Comparison of ENCODE assay signal across 2 cellular contexts in the genomic region with DNA sequence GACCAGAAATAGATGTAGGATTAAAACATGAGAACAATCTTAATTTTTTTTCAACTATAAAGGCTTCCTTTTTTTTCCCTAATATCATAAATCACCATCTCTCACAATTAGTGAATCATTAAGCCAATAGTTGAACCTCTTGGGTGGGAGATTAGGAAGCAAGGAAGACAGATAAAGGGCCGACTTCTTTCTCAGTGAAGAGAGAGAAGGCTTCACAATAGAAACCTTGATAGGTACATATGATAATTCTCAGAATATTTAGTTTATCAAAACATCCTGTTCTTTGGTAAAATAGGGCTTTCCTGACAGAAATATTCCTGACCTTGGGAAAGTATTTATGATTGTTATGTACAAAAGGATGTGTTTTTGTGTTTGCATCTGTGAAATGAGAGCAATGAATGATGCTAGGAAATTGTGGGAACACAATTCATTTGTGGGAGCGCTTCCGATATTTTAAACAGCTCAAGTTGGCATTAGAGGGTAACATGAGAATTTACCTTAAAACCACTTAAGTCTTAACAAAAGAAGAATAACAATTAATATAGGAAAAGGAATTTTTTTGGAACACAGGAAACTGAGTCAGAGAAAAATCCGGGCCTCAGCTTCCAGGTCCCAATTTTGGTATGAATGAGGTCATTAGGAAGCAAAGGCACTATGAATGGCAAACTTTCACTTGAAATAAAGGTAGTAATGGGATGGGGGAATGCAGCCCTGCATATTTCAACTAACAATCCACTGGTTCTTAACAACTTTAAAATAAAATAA.
TF ChIP-seq lines count a peak whose summit lies in the region.

No MANE protein-coding gene starts in this region.

TF ChIP-seq in HCT116, 20 proteins besides CTCF, POLR2A, EP300 and RAD21 (continued from another document):
- TF ChIP-seq YY1 (IDR thresholded peaks at IDR 0.05; ENCODE audit: extremely low read depth, insufficient replicate concordance, low read depth, low read length), result no peak
- TF ChIP-seq SP1 (IDR thresholded peaks at IDR 0.05; ENCODE audit: low read depth), result no peak
- no peak for TF ChIP-seq CEBPB (IDR thresholded peaks at IDR 0.05; ENCODE audit: low read depth)
- no peak for TF ChIP-seq ZFX (IDR thresholded peaks at IDR 0.05)
- no peak for TF ChIP-seq POLR2AphosphoS5 (IDR thresholded peaks at IDR 0.05; ENCODE audit: low read depth, low read length)

TF ChIP-seq in HepG2, 621 proteins besides CTCF, POLR2A, EP300 and RAD21 (continued from another document):
- TF ChIP-seq, protein P1, sequence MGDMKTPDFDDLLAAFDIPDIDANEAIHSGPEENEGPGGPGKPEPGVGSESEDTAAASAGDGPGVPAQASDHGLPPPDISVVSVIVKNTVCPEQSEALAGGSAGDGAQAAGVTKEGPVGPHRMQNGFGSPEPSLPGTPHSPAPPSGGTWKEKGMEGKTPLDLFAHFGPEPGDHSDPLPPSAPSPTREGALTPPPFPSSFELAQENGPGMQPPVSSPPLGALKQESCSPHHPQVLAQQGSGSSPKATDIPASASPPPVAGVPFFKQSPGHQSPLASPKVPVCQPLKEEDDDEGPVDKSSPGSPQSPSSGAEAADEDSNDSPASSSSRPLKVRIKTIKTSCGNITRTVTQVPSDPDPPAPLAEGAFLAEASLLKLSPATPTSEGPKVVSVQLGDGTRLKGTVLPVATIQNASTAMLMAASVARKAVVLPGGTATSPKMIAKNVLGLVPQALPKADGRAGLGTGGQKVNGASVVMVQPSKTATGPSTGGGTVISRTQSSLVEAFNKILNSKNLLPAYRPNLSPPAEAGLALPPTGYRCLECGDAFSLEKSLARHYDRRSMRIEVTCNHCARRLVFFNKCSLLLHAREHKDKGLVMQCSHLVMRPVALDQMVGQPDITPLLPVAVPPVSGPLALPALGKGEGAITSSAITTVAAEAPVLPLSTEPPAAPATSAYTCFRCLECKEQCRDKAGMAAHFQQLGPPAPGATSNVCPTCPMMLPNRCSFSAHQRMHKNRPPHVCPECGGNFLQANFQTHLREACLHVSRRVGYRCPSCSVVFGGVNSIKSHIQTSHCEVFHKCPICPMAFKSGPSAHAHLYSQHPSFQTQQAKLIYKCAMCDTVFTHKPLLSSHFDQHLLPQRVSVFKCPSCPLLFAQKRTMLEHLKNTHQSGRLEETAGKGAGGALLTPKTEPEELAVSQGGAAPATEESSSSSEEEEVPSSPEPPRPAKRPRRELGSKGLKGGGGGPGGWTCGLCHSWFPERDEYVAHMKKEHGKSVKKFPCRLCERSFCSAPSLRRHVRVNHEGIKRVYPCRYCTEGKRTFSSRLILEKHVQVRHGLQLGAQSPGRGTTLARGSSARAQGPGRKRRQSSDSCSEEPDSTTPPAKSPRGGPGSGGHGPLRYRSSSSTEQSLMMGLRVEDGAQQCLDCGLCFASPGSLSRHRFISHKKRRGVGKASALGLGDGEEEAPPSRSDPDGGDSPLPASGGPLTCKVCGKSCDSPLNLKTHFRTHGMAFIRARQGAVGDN (CRISPR knock-in tag; IDR thresholded peaks at IDR 0.05), result no peak
- TF ChIP-seq GATAD1 (CRISPR knock-in tag; IDR thresholded peaks at IDR 0.05), result no peak
- TF ChIP-seq KMT2A (CRISPR knock-in tag; IDR thresholded peaks at IDR 0.05), result no peak
- no peak for TF ChIP-seq KAT8 (CRISPR knock-in tag; IDR thresholded peaks at IDR 0.05)
- no peak for TF ChIP-seq ZNF510 (CRISPR knock-in tag; IDR thresholded peaks at IDR 0.05; ENCODE audit: low read depth)
- TF ChIP-seq, protein P2, sequence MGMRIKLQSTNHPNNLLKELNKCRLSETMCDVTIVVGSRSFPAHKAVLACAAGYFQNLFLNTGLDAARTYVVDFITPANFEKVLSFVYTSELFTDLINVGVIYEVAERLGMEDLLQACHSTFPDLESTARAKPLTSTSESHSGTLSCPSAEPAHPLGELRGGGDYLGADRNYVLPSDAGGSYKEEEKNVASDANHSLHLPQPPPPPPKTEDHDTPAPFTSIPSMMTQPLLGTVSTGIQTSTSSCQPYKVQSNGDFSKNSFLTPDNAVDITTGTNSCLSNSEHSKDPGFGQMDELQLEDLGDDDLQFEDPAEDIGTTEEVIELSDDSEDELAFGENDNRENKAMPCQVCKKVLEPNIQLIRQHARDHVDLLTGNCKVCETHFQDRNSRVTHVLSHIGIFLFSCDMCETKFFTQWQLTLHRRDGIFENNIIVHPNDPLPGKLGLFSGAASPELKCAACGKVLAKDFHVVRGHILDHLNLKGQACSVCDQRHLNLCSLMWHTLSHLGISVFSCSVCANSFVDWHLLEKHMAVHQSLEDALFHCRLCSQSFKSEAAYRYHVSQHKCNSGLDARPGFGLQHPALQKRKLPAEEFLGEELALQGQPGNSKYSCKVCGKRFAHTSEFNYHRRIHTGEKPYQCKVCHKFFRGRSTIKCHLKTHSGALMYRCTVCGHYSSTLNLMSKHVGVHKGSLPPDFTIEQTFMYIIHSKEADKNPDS (CRISPR knock-in tag; IDR thresholded peaks at IDR 0.05), result no peak
- TF ChIP-seq ZNF567 (CRISPR knock-in tag; IDR thresholded peaks at IDR 0.05; ENCODE audit: borderline replicate concordance), result no peak
- no peak for TF ChIP-seq KDM2A (CRISPR knock-in tag; IDR thresholded peaks at IDR 0.05; ENCODE audit: borderline replicate concordance, low read depth)
- no peak for TF ChIP-seq NCOA5 (CRISPR knock-in tag; IDR thresholded peaks at IDR 0.05)
- no peak for TF ChIP-seq MYC (CRISPR knock-in tag; IDR thresholded peaks at IDR 0.05; ENCODE audit: borderline replicate concordance)
- TF ChIP-seq REPIN1 (CRISPR knock-in tag; IDR thresholded peaks at IDR 0.05; ENCODE audit: borderline replicate concordance, low read depth), result no peak
TF ChIP-seq in HepG2: peak in this region for 0.
